ENCODE assay signal across 17 cellular contexts in the genomic region with DNA sequence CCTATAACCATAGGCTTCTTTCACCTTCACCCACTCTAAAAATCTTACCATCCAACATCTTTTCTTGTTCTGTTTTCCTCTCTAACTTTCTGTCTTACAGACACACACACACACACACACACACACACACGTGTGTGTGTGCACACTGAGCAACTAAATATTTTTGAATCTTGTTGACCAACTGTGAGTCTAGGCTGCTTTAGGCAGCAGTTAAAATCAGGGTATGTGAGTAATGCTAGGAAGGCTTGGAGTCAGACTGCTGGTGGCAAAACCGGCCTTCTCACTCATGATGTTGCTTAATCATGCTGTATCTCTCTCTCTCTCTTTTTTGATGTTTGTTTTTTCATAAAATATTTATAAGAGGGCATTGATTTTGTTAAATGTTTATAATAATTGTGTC.
DNase-seq lines count a peak whose midpoint lies in the region; ATAC-seq and TF ChIP-seq lines count a peak whose summit lies in the region.
"Had no signal": no experiment of that assay in that cellular context is flagged by ENCODE, and none has a peak within 500 bp of the region (broad histone marks: within the 10 kb centered on the region; RNA-seq: fewer than 3 reads in every experiment).

No MANE protein-coding gene starts in this region.

- H2BK12ac ChIP-seq in trophoblast cell (ENCODE audit: low read length), result no peak overlapping the region

- H3K4me1 ChIP-seq in DND-41 (ENCODE audit: insufficient read depth, low read length), result peaks cover 17% of the 10 kb centered on the region
- no peaks in the 10 kb centered on the region for H3K4me1 ChIP-seq in PC-3 (ENCODE audit: insufficient read depth, low read length)
- H3K4me1 ChIP-seq in trophoblast cell (ENCODE audit: control insufficient read depth in 1 of 2, insufficient read depth in 2 of 2, low read length in 2 of 2), result no peaks in the 10 kb centered on the region
- H3K4me1 ChIP-seq: Peyer's patch had no signal

- H2AFZ ChIP-seq in DND-41 (ENCODE audit: low read depth, low read length) (no peak overlapping the region), PC-3 (ENCODE audit: low read length) (no peak overlapping the region), trophoblast cell (ENCODE audit: insufficient read depth, low read length, poor library complexity) (no peak overlapping the region)

- no peak overlapping the region for H3K14ac ChIP-seq in trophoblast cell (ENCODE audit: low read length)

- H3K27me3 ChIP-seq in DND-41 (ENCODE audit: insufficient read depth, low read length, poor library complexity) (no peaks in the 10 kb centered on the region), PC-3 (ENCODE audit: low read length) (peaks cover 3% of the 10 kb centered on the region; the same call in 1 of the 2 replicates), trophoblast cell (ENCODE audit: insufficient read depth, low read length) (no peaks in the 10 kb centered on the region)
- H3K27me3 ChIP-seq: Peyer's patch had no signal

- H3K9me3 ChIP-seq in DND-41 (ENCODE audit: insufficient read depth, low read length, severe bottlenecking), result peaks cover 3% of the 10 kb centered on the region
- no peaks in the 10 kb centered on the region for H3K9me3 ChIP-seq in PC-3 (ENCODE audit: low read length)
- H3K9me3 ChIP-seq in trophoblast cell (ENCODE audit: insufficient read depth, low read depth, low read length), result no peaks in the 10 kb centered on the region
- H3K9me3 ChIP-seq: Peyer's patch had no signal

- H3K23ac ChIP-seq in trophoblast cell (ENCODE audit: low read length), result no peak overlapping the region

- no CpG with 5 or more reads among the region's 2 CpGs for WGBS in trophoblast cell (ENCODE audit: extremely low coverage, insufficient coverage, insufficient read length)

- H3K79me1 ChIP-seq in trophoblast cell (ENCODE audit: low read length), result no peaks in the 10 kb centered on the region

- H2BK5ac ChIP-seq in trophoblast cell (ENCODE audit: low read depth, low read length, poor library complexity), result no peak overlapping the region

- no peak overlapping the region for H3K18ac ChIP-seq in trophoblast cell (ENCODE audit: low read length)

- H3K4me3 ChIP-seq in DND-41 (ENCODE audit: low read depth in 1 of 2, low read length in 2 of 2), result no peak overlapping the region
- no peak overlapping the region for H3K4me3 ChIP-seq in PC-3 (ENCODE audit: low read length)
- no peak overlapping the region for H3K4me3 ChIP-seq in trophoblast cell (ENCODE audit: low read depth, low read length)
- H3K4me3 ChIP-seq: K562, Peyer's patch had no signal

- H4K91ac ChIP-seq in trophoblast cell (ENCODE audit: low read depth, low read length), result no peak overlapping the region

- no peaks in the 10 kb centered on the region for H3K9me2 ChIP-seq in PC-3 (replicated peaks; ENCODE audit: low read length)

- intact Hi-C loops in PC-3 (cut with micrococcal nuclease), result no loop called here

- H3K36me3 ChIP-seq in DND-41 (ENCODE audit: insufficient read depth, low read length) (no peaks in the 10 kb centered on the region), PC-3 (ENCODE audit: low read depth, low read length) (no peaks in the 10 kb centered on the region), trophoblast cell (ENCODE audit: control insufficient read depth in 1 of 2, insufficient read depth in 2 of 2, low read length in 2 of 2) (no peaks in the 10 kb centered on the region)
- H3K36me3 ChIP-seq: Peyer's patch had no signal

- no peak overlapping the region for H4K12ac ChIP-seq in trophoblast cell (ENCODE audit: low read depth, low read length)

- TF ChIP-seq CTCF in DND-41 (IDR thresholded peaks at IDR 0.05; ENCODE audit: borderline replicate concordance, extremely low read depth, low read length, poor library complexity, severe bottlenecking), result no peak
- no peak for TF ChIP-seq CTCF in PC-3 (conservative IDR thresholded peaks at IDR 0.05; ENCODE audit: low read depth, low read length)

- POLR2A ChIA-PET in PC-3 (lab: Charles Lee; ENCODE audit: unreplicated experiment), result no interaction called here

- no peak overlapping the region for H2AK5ac ChIP-seq in trophoblast cell (ENCODE audit: low read length)

- H3K9ac ChIP-seq in DND-41 (ENCODE audit: low read depth, low read length) (no peak overlapping the region), PC-3 (ENCODE audit: low read length) (no peak overlapping the region), trophoblast cell (ENCODE audit: low read length) (no peak overlapping the region)

- H3K4ac ChIP-seq in trophoblast cell (ENCODE audit: low read depth, low read length), result no peak overlapping the region

- no peak overlapping the region for H4K8ac ChIP-seq in trophoblast cell (ENCODE audit: low read depth, low read length)

- no peak for DNase-seq in DND-41
- peak; percentile 5 for DNase-seq in PC-3
- peak; percentile 71 to 87 for DNase-seq in trophoblast cell
- no peak for DNase-seq in stimulated activated CD4-positive, alpha-beta T cell treated with anti-CD3 and anti-CD28 coated beads, Interleukin-4, amount 100 ng/mL, for 24 hours
- no peak for DNase-seq in NCI-H187 treated with DMSO at 0.1 percent for 48 hours (lab: John Stamatoyannopoulos, UW)
- DNase-seq: activated CD4-positive, alpha-beta memory T cell treated with anti-CD3 and anti-CD28 coated beads for 36 hours; activated T-cell treated with anti-CD3 and anti-CD28 coated beads, Interleukin-2, amount 50 U/mL, for 4 hours; cerebellar nuclear complex; mesendoderm; NCI-H2107; nephron progenitor cell; Peyer's patch; substantia nigra had no signal

- 0 out of 2 replicates have a peak overlapping the region, but pooled peaks have one; percentile 31 for H3K27ac ChIP-seq in DND-41 (ENCODE audit: low read length)
- no peak overlapping the region for H3K27ac ChIP-seq in PC-3 (ENCODE audit: low read length)
- no peak overlapping the region for H3K27ac ChIP-seq in trophoblast cell (ENCODE audit: low read depth, low read length)
- H3K27ac ChIP-seq: Peyer's patch had no signal

- CTCF ChIA-PET in PC-3 (lab: Charles Lee), result no interaction called here

- no TSS peak for BruUV-seq in PC-3 (replicated peaks; lab: Mats Ljungman, UMichigan)

- ATAC-seq in DND-41 (ENCODE audit: insufficient read depth, low read depth) (0 out of 3 replicates have a peak, but pooled peaks have one; percentile 33), PC-3 (no peak), esophagus mucosa (peak; percentile 29), GM21723 (IDR thresholded peaks at IDR 0.05; ENCODE audit: unreplicated experiment) (no peak), GM21360 (IDR thresholded peaks at IDR 0.05; ENCODE audit: unreplicated experiment) (no peak)
- ATAC-seq: activated T-cell treated with anti-CD3 and anti-CD28 coated beads, Interleukin-2, amount 50 U/mL, for 4 hours; K562 had no signal

- H2BK120ac ChIP-seq in trophoblast cell (ENCODE audit: insufficient read depth, low read length, poor library complexity), result no peak overlapping the region

- H4K20me1 ChIP-seq in DND-41 (ENCODE audit: insufficient read depth, low read length) (no peaks in the 10 kb centered on the region), PC-3 (ENCODE audit: low read length) (no peaks in the 10 kb centered on the region)

- H3K4me2 ChIP-seq in DND-41 (ENCODE audit: insufficient read depth, low read length) (no peak overlapping the region), PC-3 (ENCODE audit: low read length) (no peak overlapping the region), trophoblast cell (ENCODE audit: low read length) (no peak overlapping the region)

- H3K79me2 ChIP-seq in DND-41 (ENCODE audit: insufficient read depth, low read length) (no peaks in the 10 kb centered on the region), PC-3 (ENCODE audit: low read length) (no peaks in the 10 kb centered on the region), trophoblast cell (ENCODE audit: control insufficient read depth, insufficient read depth, low read length, poor library complexity) (no peaks in the 10 kb centered on the region)

- H3F3A ChIP-seq in PC-3 (ENCODE audit: low read length, unreplicated experiment), result no peaks in the 10 kb centered on the region

Comparison
In these comparisons a context has a peak if more than half of its experiments do, and no peak if none do; other contexts are left out.
1. ATAC-seq: peak in DND-41 (single experiment) and esophagus mucosa (single experiment); none in PC-3 (single experiment), GM21723 (single experiment) and GM21360 (single experiment).
2. DNase-seq: peak in PC-3 (single experiment) and trophoblast cell (2 of 2); none in DND-41 (single experiment), stimulated activated CD4-positive, alpha-beta T cell treated with anti-CD3 and anti-CD28 coated beads, Interleukin-4, amount 100 ng/mL, for 24 hours (single experiment) and NCI-H187 treated with DMSO at 0.1 percent for 48 hours (single experiment).